Comparison of ENCODE assay signal across 7 cellular contexts in the genomic region with DNA sequence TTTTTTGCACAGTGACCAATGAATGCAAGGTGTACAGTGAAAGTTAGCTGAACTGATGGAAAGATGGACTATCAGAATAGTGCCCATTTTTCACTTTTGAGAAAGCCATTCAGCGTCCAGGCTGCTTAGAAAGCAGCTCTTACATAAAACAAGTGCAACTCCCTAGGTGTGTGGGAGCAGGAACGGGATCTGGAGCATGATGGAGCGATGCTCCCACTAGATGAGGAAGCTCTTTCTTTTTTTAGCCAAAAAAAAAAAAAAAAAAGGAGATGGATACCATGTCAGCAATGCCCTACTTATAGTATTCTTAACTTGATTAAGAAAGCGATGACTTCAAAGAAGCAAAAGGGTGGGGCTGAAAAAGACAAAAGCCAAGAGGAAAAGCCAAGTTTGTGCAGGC.
"Had no signal": no experiment of that assay in that cellular context is flagged by ENCODE, and none has a peak within 500 bp of the region (broad histone marks: within the 10 kb centered on the region; RNA-seq: fewer than 3 reads in every experiment).

No MANE protein-coding gene starts in this region.

- H2AFZ ChIP-seq: GM23338 had no signal

- DNase-seq: H9, HCEC 1CT, IMR-90 had no signal

- H3K4me3 ChIP-seq: GM23338 had no signal

- FAIRE-seq: H1, H54, HTR-8/SVneo had no signal

- H3K4me2 ChIP-seq: GM23338 had no signal

- ATAC-seq: GM23338 had no signal
